In the genomic region with DNA sequence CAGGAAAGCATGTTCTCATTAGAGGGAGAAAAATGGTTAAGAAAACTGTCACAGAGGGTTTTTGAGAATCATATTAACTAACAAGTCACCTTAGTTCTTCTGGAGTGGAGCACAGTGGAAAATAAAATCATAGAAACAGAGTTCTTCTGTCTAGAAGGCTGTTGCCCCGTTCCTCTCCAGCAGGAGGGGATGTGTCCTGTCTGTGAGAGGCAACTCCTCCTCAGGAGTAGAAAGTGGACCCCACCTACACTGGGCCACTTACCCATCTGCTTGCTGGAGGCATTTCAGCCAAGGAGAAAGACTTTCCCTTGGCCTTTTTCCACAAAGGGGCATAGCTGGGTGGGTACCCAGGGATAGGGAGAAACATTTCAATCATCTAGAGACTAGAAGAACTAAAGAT, we compare ENCODE assay signal across 8 cellular contexts.
DNase-seq lines count a peak whose midpoint lies in the region; ATAC-seq and TF ChIP-seq lines count a peak whose summit lies in the region.

No MANE protein-coding gene starts in this region.

- ATAC-seq in GM19395 (IDR thresholded peaks at IDR 0.05; ENCODE audit: unreplicated experiment): peak; percentile 72

- BruUV-seq in Calu3 (replicated peaks; lab: Mats Ljungman, UMichigan): no TSS peak

- no peaks in the 10 kb centered on the region for H3K9me3 Mint-ChIP-seq in Calu3 (ENCODE audit: low read depth, unreplicated experiment)

- DNase-seq in Calu3 (peak; percentile 65), HK-2 (ENCODE audit: unreplicated experiment) (peak; percentile 19), glomerular visceral epithelial cell (ENCODE audit: extremely low spot score) (peak; percentile 29), NCI-H187 treated with DMSO at 0.1 percent for 48 hours (lab: John Stamatoyannopoulos, UW) (no peak), NCI-H2107 treated with DMSO at 0.1 percent for 48 hours (lab: John Stamatoyannopoulos, UW; ENCODE audit: unreplicated experiment) (no peak), NCI-H1105 (lab: John Stamatoyannopoulos, UW) (no peak)
- DNase-seq in activated CD4-positive, alpha-beta T cell treated with anti-CD3 and anti-CD28 coated beads for 4 hours: peak; percentile 16 to 20

- H3K4me3 Mint-ChIP-seq in Calu3 (ENCODE audit: low read depth, unreplicated experiment): no peak overlapping the region

- H3K27me3 Mint-ChIP-seq in Calu3 (ENCODE audit: unreplicated experiment): no peaks in the 10 kb centered on the region

- H3K4me1 Mint-ChIP-seq in Calu3 (ENCODE audit: low read depth, unreplicated experiment): no peaks in the 10 kb centered on the region

- CTCF ChIA-PET in Calu3 (lab: Charles Lee): interaction anchor here (2.5 to 2.6 kb wide), 2 partner anchors 26 to 62 kb away, joined by 6 to 12 read pairs; no protein-coding TSS in a partner anchor

- intact Hi-C loops in Calu3 (cut with micrococcal nuclease; ENCODE audit: unreplicated experiment): loop anchor here (2.0 kb wide), 2 partner anchors 25 to 689 kb away; no protein-coding TSS in a partner anchor

- H3K27ac Mint-ChIP-seq in Calu3 (ENCODE audit: unreplicated experiment): no peak overlapping the region

- H3K36me3 Mint-ChIP-seq in Calu3 (ENCODE audit: insufficient read depth, unreplicated experiment): no peaks in the 10 kb centered on the region

- peak; percentile 63 for TF ChIP-seq CTCF in Calu3 (IDR thresholded peaks at IDR 0.05; ENCODE audit: unreplicated experiment)

Comparison
In these comparisons a context has a peak if more than half of its experiments do, and no peak if none do; other contexts are left out.
1. DNase-seq: peak in Calu3 (single experiment), HK-2 (single experiment), activated CD4-positive, alpha-beta T cell treated with anti-CD3 and anti-CD28 coated beads for 4 hours (2 of 2) and glomerular visceral epithelial cell (single experiment); none in NCI-H187 treated with DMSO at 0.1 percent for 48 hours (single experiment), NCI-H2107 treated with DMSO at 0.1 percent for 48 hours (single experiment) and NCI-H1105 (single experiment).